7 cellular contexts compared by ENCODE assay signal in the genomic region with DNA sequence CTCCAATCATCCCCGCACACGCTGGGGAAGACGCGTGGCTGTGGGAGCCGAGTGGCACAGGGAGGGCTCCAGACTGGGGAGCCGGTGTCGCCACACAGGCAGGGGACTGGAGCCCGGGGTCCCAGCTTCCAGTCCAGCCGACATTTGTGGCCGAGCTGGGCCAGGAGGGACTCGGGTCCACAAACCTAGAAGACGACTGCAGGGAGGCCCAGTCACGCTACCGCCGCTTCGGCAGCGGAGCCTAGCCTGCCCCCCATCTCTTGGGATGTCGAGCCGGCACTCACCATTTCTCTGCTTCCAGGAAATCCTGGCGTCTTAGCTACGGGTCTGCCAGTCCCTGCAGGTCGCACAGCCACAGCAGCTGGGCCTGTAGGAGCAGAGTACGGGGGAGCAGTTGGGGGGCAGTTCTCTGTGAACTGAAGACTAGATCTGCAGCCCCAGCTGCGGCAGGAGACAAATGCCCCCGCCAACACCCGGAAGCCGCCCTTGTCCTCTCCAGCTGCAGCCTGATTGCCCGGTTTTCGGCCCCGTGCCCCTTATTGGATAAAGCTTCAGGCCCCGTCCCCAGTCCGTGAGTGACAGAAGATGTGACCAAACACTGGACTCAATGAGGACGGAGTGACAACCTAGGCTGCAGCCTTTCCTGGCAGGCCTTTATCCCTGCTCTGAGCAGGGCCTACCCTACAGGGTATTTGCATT.
A peak's percentile ranks its signal among the peaks of the same experiment; 100 is the strongest.
DNase-seq lines count a peak whose midpoint lies in the region; ATAC-seq, FAIRE-seq and TF ChIP-seq lines count a peak whose summit lies in the region.

No MANE protein-coding gene starts in this region.

- POLR2A ChIA-PET in PC-3 (lab: Charles Lee; ENCODE audit: unreplicated experiment) = no interaction called here
- POLR2A ChIA-PET in HepG2 (lab: Yijun Ruan, JAX) = no interaction called here

- no peaks in the 10 kb centered on the region for H3K4me1 ChIP-seq in PC-3 (ENCODE audit: insufficient read depth, low read length)
- H3K4me1 ChIP-seq in HepG2 (ENCODE audit: insufficient read depth, low read length) = no peaks in the 10 kb centered on the region

- H3K4me3 Mint-ChIP-seq in stimulated activated effector memory CD8-positive, alpha-beta T cell treated with anti-CD3 and anti-CD28 coated beads, Interleukin-12 subunit alpha, Interleukin-12 subunit beta, amount 100 ng/mL, for 72 hours = peak overlapping the region; percentile 67

- CTCF ChIA-PET in PC-3 (lab: Charles Lee) (no interaction called here), HepG2 (lab: Yijun Ruan, JAX; ENCODE audit: low intra/inter-chr PET ratio, low total read pairs) (no interaction called here)

- H3K4me2 ChIP-seq in PC-3 (ENCODE audit: low read length) (peak overlapping the region; percentile 85), HepG2 (ENCODE audit: low read depth, low read length) (no peak overlapping the region)

- no peaks in the 10 kb centered on the region for H3K27me3 ChIP-seq in PC-3 (ENCODE audit: low read length)
- no peaks in the 10 kb centered on the region for H3K27me3 ChIP-seq in HepG2 (ENCODE audit: control insufficient read depth in 1 of 2, insufficient read depth in 2 of 2, low read length in 2 of 2)

- H3K36me3 ChIP-seq in PC-3 (ENCODE audit: low read depth, low read length) (peaks cover 37% of the 10 kb centered on the region), HepG2 (replicated peaks in 1 of 2; ENCODE audit: control insufficient read depth in 1 of 2, insufficient read depth in 2 of 2, low read length in 2 of 2) (no peaks in the 10 kb centered on the region)

- in situ Hi-C loops in HepG2 (cut with HindIII; ENCODE audit: extremely low pct_ligation_motif_present, low pct_unique_long_range_greater_than_20kb) = no loop called here

- H3K36me3 Mint-ChIP-seq in stimulated activated effector memory CD8-positive, alpha-beta T cell treated with anti-CD3 and anti-CD28 coated beads, Interleukin-12 subunit alpha, Interleukin-12 subunit beta, amount 100 ng/mL, for 72 hours = no peaks in the 10 kb centered on the region

- WGBS in HepG2 (ENCODE audit: low lambda C conversion rate) = 39% methylated on average over 19 of the region's 33 CpGs

- H3K27ac Mint-ChIP-seq in stimulated activated effector memory CD8-positive, alpha-beta T cell treated with anti-CD3 and anti-CD28 coated beads, Interleukin-12 subunit alpha, Interleukin-12 subunit beta, amount 100 ng/mL, for 72 hours = no peak overlapping the region

- ATAC-seq in HG02884 (IDR thresholded peaks at IDR 0.05; ENCODE audit: unreplicated experiment) = peak; percentile 94
- peak; percentile 100 for ATAC-seq in PC-3
- peak; percentile 93 for ATAC-seq in HepG2
- ATAC-seq in stimulated activated effector memory CD8-positive, alpha-beta T cell treated with anti-CD3 and anti-CD28 coated beads, Interleukin-12 subunit alpha, Interleukin-12 subunit beta, amount 100 ng/mL, for 72 hours = peak; percentile 95

- H4K20me1 ChIP-seq in PC-3 (ENCODE audit: low read length) (no peaks in the 10 kb centered on the region), HepG2 (ENCODE audit: insufficient read depth, low read length) (no peaks in the 10 kb centered on the region)

- TF ChIP-seq RAD21 in HepG2 (CRISPR knock-in tag; IDR thresholded peaks at IDR 0.05) = no peak

- H3K9me2 ChIP-seq in PC-3 (replicated peaks; ENCODE audit: low read length) = no peaks in the 10 kb centered on the region

- peak overlapping the region; percentile 59 for H3K9ac ChIP-seq in PC-3 (ENCODE audit: low read length)
- no peak overlapping the region for H3K9ac ChIP-seq in HepG2 (ENCODE audit: insufficient read depth, low read depth, low read length)

- DNase-seq in GM18507 (ENCODE audit: extremely low spot score, insufficient read length, low read depth) = peak; percentile 4
- peak; percentile 98 for DNase-seq in PC-3
- peak; percentile 6 for DNase-seq in dermis blood vessel endothelial cell
- DNase-seq in HepG2 (ENCODE audit: low spot score) = no peak
- peak in 1 of 2 donors; percentile 6 for DNase-seq in stimulated activated effector memory CD8-positive, alpha-beta T cell treated with anti-CD3 and anti-CD28 coated beads, Interleukin-12 subunit alpha, Interleukin-12 subunit beta, amount 100 ng/mL, for 72 hours (ENCODE audit: low spot score in 2 of 2)
- DNase-seq in COR-L47 (lab: John Stamatoyannopoulos, UW) = no peak

- intact Hi-C loops in PC-3 (cut with micrococcal nuclease) = loop anchor here (2.0 to 10.0 kb wide), 2 partner anchors 57 to 185 kb away; no protein-coding TSS in a partner anchor
- intact Hi-C loops in HepG2 (cut with micrococcal nuclease; ENCODE audit: unreplicated experiment) = no loop called here

- BruUV-seq in PC-3 (replicated peaks; lab: Mats Ljungman, UMichigan) = TSS peak; percentile 43
- BruUV-seq in HepG2 (replicated peaks; lab: Mats Ljungman, UMichigan) = no TSS peak

- FAIRE-seq in GM18507 (lab: Jason Lieb, UNC) (no peak), HepG2 (lab: Jason Lieb, UNC) (no peak)

- H3K9me3 ChIP-seq in PC-3 (ENCODE audit: low read length) (peaks cover 34% of the 10 kb centered on the region), HepG2 (ENCODE audit: low read length) (peaks cover 76% of the 10 kb centered on the region)

- H3K27ac ChIP-seq in PC-3 (ENCODE audit: low read length) = no peak overlapping the region
- no peak overlapping the region for H3K27ac ChIP-seq in HepG2 (ENCODE audit: extremely low read length, insufficient read depth, low read length)

- TF ChIP-seq POLR2A in HepG2 (IDR thresholded peaks at IDR 0.05; ENCODE audit: insufficient read depth in 1 of 2, low read depth in 2 of 2, low read length in 2 of 2) = no peak

- TF ChIP-seq CTCF in PC-3 (conservative IDR thresholded peaks at IDR 0.05; ENCODE audit: low read depth, low read length) = no peak
- TF ChIP-seq CTCF in HepG2 (CRISPR knock-in tag; IDR thresholded peaks at IDR 0.05) = no peak

- H3K4me3 ChIP-seq in PC-3 (ENCODE audit: low read length) = peak overlapping the region; percentile 84
- no peak overlapping the region for H3K4me3 ChIP-seq in HepG2 (replicated peaks in 1 of 3; ENCODE audit: insufficient read depth in 1 of 3, low read depth in 2 of 3, low read length in 3 of 3)

- H3K4me1 Mint-ChIP-seq in stimulated activated effector memory CD8-positive, alpha-beta T cell treated with anti-CD3 and anti-CD28 coated beads, Interleukin-12 subunit alpha, Interleukin-12 subunit beta, amount 100 ng/mL, for 72 hours = no peaks in the 10 kb centered on the region

- H3F3A ChIP-seq in PC-3 (ENCODE audit: low read length, unreplicated experiment) = no peaks in the 10 kb centered on the region

- peaks cover 4% of the 10 kb centered on the region for H3K9me3 Mint-ChIP-seq in stimulated activated effector memory CD8-positive, alpha-beta T cell treated with anti-CD3 and anti-CD28 coated beads, Interleukin-12 subunit alpha, Interleukin-12 subunit beta, amount 100 ng/mL, for 72 hours

- H3K79me2 ChIP-seq in PC-3 (ENCODE audit: low read length) = peaks cover 43% of the 10 kb centered on the region
- no peaks in the 10 kb centered on the region for H3K79me2 ChIP-seq in HepG2 (ENCODE audit: insufficient read depth, low read length)

- H2AFZ ChIP-seq in PC-3 (ENCODE audit: low read length) (peak overlapping the region; percentile 89), HepG2 (ENCODE audit: low read length) (no peak overlapping the region)

- TF ChIP-seq EP300 in HepG2 (IDR thresholded peaks at IDR 0.05; ENCODE audit: low read depth in 2 of 2, low read length in 2 of 2) = no peak
- no peak for TF ChIP-seq EP300 in HepG2 (CRISPR knock-in tag; IDR thresholded peaks at IDR 0.05; ENCODE audit: borderline replicate concordance)

TF ChIP-seq in HepG2, 621 proteins besides CTCF, POLR2A, EP300 and RAD21 (continues in another document):
- TF ChIP-seq, protein P1, sequence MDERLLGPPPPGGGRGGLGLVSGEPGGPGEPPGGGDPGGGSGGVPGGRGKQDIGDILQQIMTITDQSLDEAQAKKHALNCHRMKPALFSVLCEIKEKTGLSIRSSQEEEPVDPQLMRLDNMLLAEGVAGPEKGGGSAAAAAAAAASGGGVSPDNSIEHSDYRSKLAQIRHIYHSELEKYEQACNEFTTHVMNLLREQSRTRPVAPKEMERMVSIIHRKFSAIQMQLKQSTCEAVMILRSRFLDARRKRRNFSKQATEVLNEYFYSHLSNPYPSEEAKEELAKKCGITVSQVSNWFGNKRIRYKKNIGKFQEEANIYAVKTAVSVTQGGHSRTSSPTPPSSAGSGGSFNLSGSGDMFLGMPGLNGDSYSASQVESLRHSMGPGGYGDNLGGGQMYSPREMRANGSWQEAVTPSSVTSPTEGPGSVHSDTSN (CRISPR knock-in tag; IDR thresholded peaks at IDR 0.05) = peak; percentile 83
- TF ChIP-seq RAD51 (IDR thresholded peaks at IDR 0.05; ENCODE audit: borderline replicate concordance) = no peak
- TF ChIP-seq ARHGAP35 (CRISPR knock-in tag; IDR thresholded peaks at IDR 0.05; ENCODE audit: borderline replicate concordance) = no peak
- TF ChIP-seq IRF2 (CRISPR knock-in tag; IDR thresholded peaks at IDR 0.05) = no peak
- peak; percentile 86 for TF ChIP-seq SP2 (CRISPR knock-in tag; IDR thresholded peaks at IDR 0.05)
- peak; percentile 74 for TF ChIP-seq NFYC (CRISPR knock-in tag; IDR thresholded peaks at IDR 0.05)
- TF ChIP-seq GABPB1 (CRISPR knock-in tag; IDR thresholded peaks at IDR 0.05) = peak; percentile 48
- TF ChIP-seq NFYB (CRISPR knock-in tag; IDR thresholded peaks at IDR 0.05) = peak; percentile 73
- TF ChIP-seq, protein P2, sequence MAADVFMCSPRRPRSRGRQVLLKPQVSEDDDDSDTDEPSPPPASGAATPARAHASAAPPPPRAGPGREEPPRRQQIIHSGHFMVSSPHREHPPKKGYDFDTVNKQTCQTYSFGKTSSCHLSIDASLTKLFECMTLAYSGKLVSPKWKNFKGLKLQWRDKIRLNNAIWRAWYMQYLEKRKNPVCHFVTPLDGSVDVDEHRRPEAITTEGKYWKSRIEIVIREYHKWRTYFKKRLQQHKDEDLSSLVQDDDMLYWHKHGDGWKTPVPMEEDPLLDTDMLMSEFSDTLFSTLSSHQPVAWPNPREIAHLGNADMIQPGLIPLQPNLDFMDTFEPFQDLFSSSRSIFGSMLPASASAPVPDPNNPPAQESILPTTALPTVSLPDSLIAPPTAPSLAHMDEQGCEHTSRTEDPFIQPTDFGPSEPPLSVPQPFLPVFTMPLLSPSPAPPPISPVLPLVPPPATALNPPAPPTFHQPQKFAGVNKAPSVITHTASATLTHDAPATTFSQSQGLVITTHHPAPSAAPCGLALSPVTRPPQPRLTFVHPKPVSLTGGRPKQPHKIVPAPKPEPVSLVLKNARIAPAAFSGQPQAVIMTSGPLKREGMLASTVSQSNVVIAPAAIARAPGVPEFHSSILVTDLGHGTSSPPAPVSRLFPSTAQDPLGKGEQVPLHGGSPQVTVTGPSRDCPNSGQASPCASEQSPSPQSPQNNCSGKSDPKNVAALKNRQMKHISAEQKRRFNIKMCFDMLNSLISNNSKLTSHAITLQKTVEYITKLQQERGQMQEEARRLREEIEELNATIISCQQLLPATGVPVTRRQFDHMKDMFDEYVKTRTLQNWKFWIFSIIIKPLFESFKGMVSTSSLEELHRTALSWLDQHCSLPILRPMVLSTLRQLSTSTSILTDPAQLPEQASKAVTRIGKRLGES (CRISPR knock-in tag; IDR thresholded peaks at IDR 0.05; ENCODE audit: borderline replicate concordance) = no peak

Comparison
In these comparisons a context has a peak if more than half of its experiments do, and no peak if none do; other contexts are left out.
1. DNase-seq: peak in GM18507 (single experiment), PC-3 (single experiment) and dermis blood vessel endothelial cell (single experiment); none in HepG2 (single experiment) and COR-L47 (single experiment).
2. Peak in every context shown above with its lines, with median percentiles within 50 percentile points of each other: ATAC-seq.